27 cellular contexts compared by ENCODE assay signal in genomic region chr4:161280929-161281328, GRCh38.
"Had no signal": no experiment of that assay in that cellular context is flagged by ENCODE, and none has a peak within 500 bp of the region (broad histone marks: within the 10 kb centered on the region; RNA-seq: fewer than 3 reads in every experiment).

No MANE protein-coding gene starts in this region.

- H3K4me3 Mint-ChIP-seq: stimulated activated effector memory CD8-positive, alpha-beta T cell treated with anti-CD3 and anti-CD28 coated beads, Interleukin-12 subunit alpha, Interleukin-12 subunit beta, amount 100 ng/mL, for 72 hours; stimulated activated memory B cell treated with anti-CD40 and anti-IgM and Interleukin-4, amounts not matched to agents 10 μg/mL and 1 μg/mL and 100 μg/mL, for 72 hours; stimulated activated naive B cell treated with anti-CD40 and anti-IgM and Interleukin-4, amounts not matched to agents 10 μg/mL and 1 μg/mL and 100 μg/mL, for 72 hours; stimulated activated naive CD8-positive, alpha-beta T cell treated with anti-CD3 and anti-CD28 coated beads, Interleukin-15, amount 100 ng/mL, for 72 hours; stimulated activated naive CD8-positive, alpha-beta T cell treated with anti-CD3 and anti-CD28 coated beads, Interleukin-15, Interleukin-2, amounts not matched to agents 100 ng/mL and 50 ng/mL, for 24 hours; type B pancreatic cell had no signal

- H3K27me3 ChIP-seq: stomach, suprapubic skin, testis, thyroid gland, tibial artery, tibial nerve, transverse colon, upper lobe of left lung, upper lobe of right lung, uterus, vagina had no signal

- H3K4me3 ChIP-seq: stomach, suprapubic skin, testis, thoracic aorta, thyroid gland, tibial artery, tibial nerve, transverse colon, upper lobe of left lung, upper lobe of right lung, uterus, vagina had no signal

- H3K9me3 ChIP-seq: testis, thoracic aorta, thyroid gland, tibial artery, transverse colon, upper lobe of right lung, uterus, vagina had no signal

- H3K36me3 Mint-ChIP-seq: stimulated activated effector memory CD8-positive, alpha-beta T cell treated with anti-CD3 and anti-CD28 coated beads, Interleukin-12 subunit alpha, Interleukin-12 subunit beta, amount 100 ng/mL, for 72 hours; stimulated activated memory B cell treated with anti-CD40 and anti-IgM and Interleukin-4, amounts not matched to agents 10 μg/mL and 1 μg/mL and 100 μg/mL, for 72 hours; stimulated activated naive B cell treated with anti-CD40 and anti-IgM and Interleukin-4, amounts not matched to agents 10 μg/mL and 1 μg/mL and 100 μg/mL, for 72 hours had no signal

- H3K4me1 ChIP-seq: stomach, suprapubic skin, testis, thyroid gland, tibial artery, tibial nerve, transverse colon, upper lobe of left lung, upper lobe of right lung, uterus, vagina had no signal

- H3K27ac ChIP-seq: stomach, suprapubic skin, testis, thoracic aorta, thyroid gland, tibial artery, tibial nerve, transverse colon, upper lobe of left lung, upper lobe of right lung, uterus, vagina had no signal

- H3K27me3 Mint-ChIP-seq: stimulated activated memory B cell treated with anti-CD40 and anti-IgM and Interleukin-4, amounts not matched to agents 10 μg/mL and 1 μg/mL and 100 μg/mL, for 72 hours; stimulated activated naive B cell treated with anti-CD40 and anti-IgM and Interleukin-4, amounts not matched to agents 10 μg/mL and 1 μg/mL and 100 μg/mL, for 72 hours; stimulated activated naive CD8-positive, alpha-beta T cell treated with anti-CD3 and anti-CD28 coated beads, Interleukin-15, amount 100 ng/mL, for 72 hours; stimulated activated naive CD8-positive, alpha-beta T cell treated with anti-CD3 and anti-CD28 coated beads, Interleukin-15, Interleukin-2, amounts not matched to agents 100 ng/mL and 50 ng/mL, for 24 hours; type B pancreatic cell had no signal

- H3K27ac Mint-ChIP-seq: stimulated activated effector memory CD8-positive, alpha-beta T cell treated with anti-CD3 and anti-CD28 coated beads, Interleukin-12 subunit alpha, Interleukin-12 subunit beta, amount 100 ng/mL, for 72 hours; stimulated activated memory B cell treated with anti-CD40 and anti-IgM and Interleukin-4, amounts not matched to agents 10 μg/mL and 1 μg/mL and 100 μg/mL, for 72 hours; stimulated activated naive B cell treated with anti-CD40 and anti-IgM and Interleukin-4, amounts not matched to agents 10 μg/mL and 1 μg/mL and 100 μg/mL, for 72 hours; stimulated activated naive CD8-positive, alpha-beta T cell treated with anti-CD3 and anti-CD28 coated beads, Interleukin-15, amount 100 ng/mL, for 72 hours; stimulated activated naive CD8-positive, alpha-beta T cell treated with anti-CD3 and anti-CD28 coated beads, Interleukin-15, Interleukin-2, amounts not matched to agents 100 ng/mL and 50 ng/mL, for 24 hours; type B pancreatic cell had no signal

- H3K36me3 ChIP-seq: stomach, suprapubic skin, thoracic aorta, thyroid gland, tibial artery, tibial nerve, transverse colon, upper lobe of left lung, upper lobe of right lung, uterus, vagina had no signal

- ATAC-seq: stimulated activated effector memory CD8-positive, alpha-beta T cell treated with anti-CD3 and anti-CD28 coated beads, Interleukin-12 subunit alpha, Interleukin-12 subunit beta, amount 100 ng/mL, for 72 hours; stimulated activated memory B cell treated with anti-CD40 and anti-IgM and Interleukin-4, amounts not matched to agents 10 μg/mL and 1 μg/mL and 100 μg/mL, for 72 hours; stimulated activated naive B cell treated with anti-CD40 and anti-IgM and Interleukin-4, amounts not matched to agents 10 μg/mL and 1 μg/mL and 100 μg/mL, for 72 hours; stimulated activated naive CD8-positive, alpha-beta T cell treated with anti-CD3 and anti-CD28 coated beads, Interleukin-15, amount 100 ng/mL, for 72 hours; stimulated activated naive CD8-positive, alpha-beta T cell treated with anti-CD3 and anti-CD28 coated beads, Interleukin-15, Interleukin-2, amounts not matched to agents 100 U/mL and 50 U/mL, for 24 hours; upper lobe of right lung had no signal

- DNase-seq: stimulated activated CD4-positive, alpha-beta T cell treated with anti-CD3 and anti-CD28 coated beads, Interleukin-4, amount 100 ng/mL, for 1 hour; stimulated activated CD4-positive, alpha-beta T cell treated with anti-CD3 and anti-CD28 coated beads, Interleukin-4, amount 100 ng/mL, for 24 hours; stimulated activated CD4-positive, alpha-beta T cell treated with anti-CD3 and anti-CD28 coated beads, Interleukin-4, amount 100 ng/mL, for 4 hours; stimulated activated CD8-positive, alpha-beta memory T cell treated with anti-CD3 and anti-CD28 coated beads, Interleukin-4, amount 100 ng/mL, for 48 hours; stimulated activated naive B cell treated with anti-CD40 and anti-IgM and Interleukin-4, amounts not matched to agents 10 μg/mL and 1 μg/mL and 100 μg/mL, for 72 hours; stimulated activated naive CD4-positive, alpha-beta T cell; stimulated activated naive CD4-positive, alpha-beta T cell treated with Interleukin-2 at 50 U/mL for 16 hours; stimulated activated naive CD8-positive, alpha-beta T cell treated with anti-CD3 and anti-CD28 coated beads, Interleukin-15, amount 100 ng/mL, for 72 hours; stimulated activated naive CD8-positive, alpha-beta T cell treated with anti-CD3 and anti-CD28 coated beads, Interleukin-15, Interleukin-2, amounts not matched to agents 100 U/mL and 50 U/mL, for 24 hours; stomach; substantia nigra; testis; thyroid gland; tibial artery; transverse colon; trophoblast cell; upper lobe of left lung; upper lobe of right lung; uterus had no signal

- H3K4me1 Mint-ChIP-seq: stimulated activated effector memory CD8-positive, alpha-beta T cell treated with anti-CD3 and anti-CD28 coated beads, Interleukin-12 subunit alpha, Interleukin-12 subunit beta, amount 100 ng/mL, for 72 hours; stimulated activated memory B cell treated with anti-CD40 and anti-IgM and Interleukin-4, amounts not matched to agents 10 μg/mL and 1 μg/mL and 100 μg/mL, for 72 hours; stimulated activated naive B cell treated with anti-CD40 and anti-IgM and Interleukin-4, amounts not matched to agents 10 μg/mL and 1 μg/mL and 100 μg/mL, for 72 hours; stimulated activated naive CD8-positive, alpha-beta T cell treated with anti-CD3 and anti-CD28 coated beads, Interleukin-15, amount 100 ng/mL, for 72 hours had no signal
